ENCODE assay signal across 13 cellular contexts in the genomic region with DNA sequence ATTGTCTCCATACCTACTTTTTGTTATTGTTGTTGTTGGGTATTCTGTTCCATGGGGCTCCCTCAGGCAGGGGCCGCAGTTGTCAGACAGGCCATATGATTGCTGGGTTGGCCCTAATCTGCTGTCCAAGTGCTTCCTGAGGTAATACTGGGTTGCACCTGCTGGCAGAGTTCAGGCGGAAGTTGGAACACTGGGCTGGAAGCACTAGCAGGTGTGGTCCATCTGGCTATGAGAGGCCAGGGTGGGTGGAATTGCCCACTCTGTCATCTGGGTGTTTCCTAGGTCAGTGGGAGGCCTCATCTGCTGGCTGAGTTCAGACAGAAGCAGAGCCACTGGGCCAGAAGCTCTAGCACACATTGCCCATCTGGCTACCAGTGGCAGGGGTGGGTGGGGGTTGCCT.
DNase-seq lines count a peak whose midpoint lies in the region; ATAC-seq lines count a peak whose summit lies in the region.
"Had no signal": no experiment of that assay in that cellular context is flagged by ENCODE, and none has a peak within 500 bp of the region (broad histone marks: within the 10 kb centered on the region; RNA-seq: fewer than 3 reads in every experiment).

No MANE protein-coding gene starts in this region.

- no peak overlapping the region for H2BK120ac ChIP-seq in neuronal stem cell (ENCODE audit: low read depth, low read length)

- H3K4ac ChIP-seq in neuronal stem cell (ENCODE audit: low read length), result peak overlapping the region; percentile 41

- H4K20me1 ChIP-seq in BLaER1, result no peaks in the 10 kb centered on the region

- WGBS in neuronal stem cell (ENCODE audit: extremely low coverage in 2 of 2, insufficient read length in 2 of 2, insufficient replicate concordance in 1 of 2), 2 donors, result no CpG with 5 or more reads among the region's 2 CpGs

- no peak overlapping the region for H2BK5ac ChIP-seq in neuronal stem cell (ENCODE audit: low read length)

- H3K9ac ChIP-seq in BLaER1 (no peak overlapping the region), neuronal stem cell (ENCODE audit: low read depth, low read length, poor library complexity) (no peak overlapping the region)

- H3K27ac ChIP-seq in BLaER1 (peak overlapping the region; percentile 30; the same call in 1 of the 2 replicates), neuronal stem cell (replicated peaks; ENCODE audit: low read length) (no peak overlapping the region)
- H3K27ac ChIP-seq: C4-2B, HL-60 had no signal

- no peaks in the 10 kb centered on the region for H3K36me3 ChIP-seq in BLaER1
- no peaks in the 10 kb centered on the region for H3K36me3 ChIP-seq in neuronal stem cell (replicated peaks in 1 of 2; ENCODE audit: control insufficient read depth in 2 of 2, insufficient read depth in 2 of 2, low read length in 2 of 2)
- H3K36me3 ChIP-seq: HAP-1 had no signal

- H4K8ac ChIP-seq in neuronal stem cell (ENCODE audit: low read depth, low read length), result no peak overlapping the region

- peaks cover 27% of the 10 kb centered on the region for H3K9me3 ChIP-seq in BLaER1
- no peaks in the 10 kb centered on the region for H3K9me3 ChIP-seq in neuronal stem cell (replicated peaks in 1 of 2; ENCODE audit: control insufficient read depth in 2 of 2, insufficient read depth in 1 of 2, low read depth in 1 of 2, low read length in 2 of 2)
- H3K9me3 ChIP-seq: HAP-1 had no signal

- no peak overlapping the region for H2BK15ac ChIP-seq in neuronal stem cell (ENCODE audit: low read length)

- H3K27me3 ChIP-seq in BLaER1 (no peaks in the 10 kb centered on the region), neuronal stem cell (ENCODE audit: control insufficient read depth in 3 of 3, insufficient read depth in 3 of 3, low read depth in 1 of 3, low read length in 3 of 3) (peaks cover 0 to 6% (median 2%) of the 10 kb centered on the region in 3 experiments)

- DNase-seq in NCI-H524 (lab: John Stamatoyannopoulos, UW), result peak; percentile 89 to 94
- peak; percentile 25 to 28 for DNase-seq in SHP77 (lab: John Stamatoyannopoulos, UW)
- no peak for DNase-seq in neuronal stem cell (ENCODE audit: low spot score)
- no peak for DNase-seq in ecto neural progenitor cell (ENCODE audit: low spot score)
- DNase-seq: CD4-positive, alpha-beta memory T cell; GOT3 had no signal

- H3K4me2 ChIP-seq in BLaER1 (no peak overlapping the region), neuronal stem cell (ENCODE audit: insufficient read depth, low read length, poor library complexity, severe bottlenecking) (no peak overlapping the region)

- peaks cover 33% of the 10 kb centered on the region for H3K4me1 ChIP-seq in BLaER1
- H3K4me1 ChIP-seq in neuronal stem cell (ENCODE audit: control insufficient read depth in 2 of 2, insufficient read depth in 1 of 2, low read depth in 1 of 2, low read length in 2 of 2), result no peaks in the 10 kb centered on the region
- H3K4me1 ChIP-seq: HAP-1 had no signal

- no peaks in the 10 kb centered on the region for H3K79me1 ChIP-seq in neuronal stem cell (ENCODE audit: low read depth, low read length)

- peak overlapping the region; percentile 51 for H3K18ac ChIP-seq in neuronal stem cell (ENCODE audit: low read length)

- no peak overlapping the region for H2BK12ac ChIP-seq in neuronal stem cell (ENCODE audit: low read length)

- H2AK5ac ChIP-seq in neuronal stem cell (ENCODE audit: low read depth, low read length), result peak overlapping the region; percentile 32

- H3K23ac ChIP-seq in neuronal stem cell (ENCODE audit: low read depth, low read length, poor library complexity), result no peak overlapping the region

- H4K91ac ChIP-seq in neuronal stem cell (ENCODE audit: low read depth, low read length, poor library complexity), result no peak overlapping the region

- H3K4me3 ChIP-seq in BLaER1 (no peak overlapping the region), neuronal stem cell (ENCODE audit: low read length in 2 of 2) (no peak overlapping the region)
- H3K4me3 ChIP-seq: HAP-1, K562 had no signal

- no peak overlapping the region for H3K14ac ChIP-seq in neuronal stem cell (ENCODE audit: low read length)

- no peak overlapping the region for H2AFZ ChIP-seq in neuronal stem cell (ENCODE audit: low read length)

- ATAC-seq in HG03342 (IDR thresholded peaks at IDR 0.05; ENCODE audit: unreplicated experiment) (no peak), HG03378 (IDR thresholded peaks at IDR 0.05; ENCODE audit: unreplicated experiment) (no peak)
- ATAC-seq: K562 had no signal

Comparison
In these comparisons a context has a peak if more than half of its experiments do, and no peak if none do; other contexts are left out.
1. DNase-seq: peak in NCI-H524 (2 of 2) and SHP77 (2 of 2); none in neuronal stem cell (single experiment) and ecto neural progenitor cell (single experiment).